In genomic region chr5:98793223-98793622, GRCh38 we compare ENCODE assay signal across 26 cellular contexts. TPM values are rescaled to one million over a fixed set of nuclear protein-coding genes. Genes with fewer than 3 reads are reported as not detected.
DNase-seq lines count a peak whose midpoint lies in the region; ATAC-seq lines count a peak whose summit lies in the region.
"Had no signal": no experiment of that assay in that cellular context is flagged by ENCODE, and none has a peak within 500 bp of the region (broad histone marks: within the 10 kb centered on the region; RNA-seq: fewer than 3 reads in every experiment).

No MANE protein-coding gene starts in this region.

- peaks cover 89% of the 10 kb centered on the region for H3F3A ChIP-seq in GM23248 (ENCODE audit: insufficient read depth)

- no peak overlapping the region for H2AK5ac ChIP-seq in neuronal stem cell (ENCODE audit: low read depth, low read length)

- H2BK5ac ChIP-seq in neuronal stem cell (ENCODE audit: low read length) = peak overlapping the region; percentile 78

- no peak overlapping the region for H2AFZ ChIP-seq in GM23248
- no peak overlapping the region for H2AFZ ChIP-seq in neuronal stem cell (ENCODE audit: low read length)

- H2BK120ac ChIP-seq in neuronal stem cell (ENCODE audit: low read depth, low read length) = no peak overlapping the region

- DNase-seq in GM23248 (peak; percentile 1), RKO (ENCODE audit: low spot score) (peak; percentile 8), neuronal stem cell (ENCODE audit: low spot score) (no peak), aorta (no peak), NCI-H82 (lab: John Stamatoyannopoulos, UW) (no peak), NCI-H2171 (lab: John Stamatoyannopoulos, UW) (no peak)
- no peak for DNase-seq in stimulated activated CD4-positive, alpha-beta T cell treated with anti-CD3 and anti-CD28 coated beads, Interleukin-15, amount 100 ng/mL, for 24 hours
- DNase-seq: AML-193; CD4-positive, alpha-beta T cell; MG63; NCI-H1105 treated with DMSO at 0.1 percent for 48 hours; NCI-H146; NCI-H1930; NCI-H2107; NCI-H446; NCI-H524 treated with DMSO at 0.1 percent for 48 hours; NCI-H774; NK-92 treated with Interleukin-12 subunit alpha and Interleukin-12 subunit beta, amount 100 ng/mL, for 24 hours; PC-3; Right ventricle myocardium superior had no signal

- H3K9ac ChIP-seq in GM23248 (no peak overlapping the region), neuronal stem cell (ENCODE audit: low read depth, low read length, poor library complexity) (peak overlapping the region; percentile 32)
- H3K9ac ChIP-seq: BLaER1 treated with 17β-estradiol and CSF1 and Interleukin-3, amounts not matched to agents 10 nM and 100 nM had no signal

- H3K79me1 ChIP-seq in neuronal stem cell (ENCODE audit: low read depth, low read length) = peaks cover 2% of the 10 kb centered on the region

- H3K4me3 ChIP-seq in GM23248 (no peak overlapping the region), neuronal stem cell (ENCODE audit: low read length in 2 of 2) (peak overlapping the region in 1 of 2 donors; percentile 17), aorta (ENCODE audit: low read length in 2 of 2) (no peak overlapping the region)
- H3K4me3 ChIP-seq: A549; BLaER1 treated with 17β-estradiol and CSF1 and Interleukin-3, amounts not matched to agents 10 nM and 100 nM; GM12878; MG63; SJSA1 had no signal

- H3K27me3 ChIP-seq in GM23248 (replicated peaks; ENCODE audit: insufficient read depth) (no peaks in the 10 kb centered on the region), neuronal stem cell (ENCODE audit: control insufficient read depth in 3 of 3, insufficient read depth in 3 of 3, low read depth in 1 of 3, low read length in 3 of 3) (no peaks in the 10 kb centered on the region), aorta (ENCODE audit: control insufficient read depth in 1 of 2, insufficient read depth in 2 of 2, low read length in 1 of 2) (no peaks in the 10 kb centered on the region)
- H3K27me3 ChIP-seq: BLaER1 treated with 17β-estradiol and CSF1 and Interleukin-3, amounts not matched to agents 10 nM and 100 nM; MG63; SJSA1 had no signal

- no peak overlapping the region for H3K4ac ChIP-seq in neuronal stem cell (ENCODE audit: low read length)

- no peak overlapping the region for H2BK15ac ChIP-seq in neuronal stem cell (ENCODE audit: low read length)

- intact Hi-C loops in aorta (cut with DNase I) = no loop called here

- in situ Hi-C loops in GM23248 (cut with MboI) = loop anchor here (25.0 kb wide), 1 partner anchor 1256 kb away; no protein-coding TSS in a partner anchor

- H3K14ac ChIP-seq in neuronal stem cell (ENCODE audit: low read length) = no peak overlapping the region

- H3K9me3 ChIP-seq in GM23248 (ENCODE audit: low read depth) (no peaks in the 10 kb centered on the region), neuronal stem cell (replicated peaks in 1 of 2; ENCODE audit: control insufficient read depth in 2 of 2, insufficient read depth in 1 of 2, low read depth in 1 of 2, low read length in 2 of 2) (peaks cover 7 to 12% of the 10 kb centered on the region in 2 donors), aorta (ENCODE audit: control insufficient read depth, low read length) (no peaks in the 10 kb centered on the region)
- H3K9me3 ChIP-seq: A549, MG63, SJSA1 had no signal

- H4K8ac ChIP-seq in neuronal stem cell (ENCODE audit: low read depth, low read length) = peak overlapping the region; percentile 68

- no peak overlapping the region for H2BK12ac ChIP-seq in neuronal stem cell (ENCODE audit: low read length)

- H3K4me2 ChIP-seq in GM23248 (ENCODE audit: unreplicated experiment) = no peak overlapping the region
- no peak overlapping the region for H3K4me2 ChIP-seq in neuronal stem cell (ENCODE audit: insufficient read depth, low read length, poor library complexity, severe bottlenecking)
- H3K4me2 ChIP-seq: A549; BLaER1 treated with 17β-estradiol and CSF1 and Interleukin-3, amounts not matched to agents 10 nM and 100 nM had no signal

- peaks cover 62% of the 10 kb centered on the region for H3K4me1 ChIP-seq in GM23248 (ENCODE audit: insufficient read depth)
- peaks cover 3 to 5% of the 10 kb centered on the region in 2 donors for H3K4me1 ChIP-seq in neuronal stem cell (ENCODE audit: control insufficient read depth in 2 of 2, insufficient read depth in 1 of 2, low read depth in 1 of 2, low read length in 2 of 2)
- H3K4me1 ChIP-seq in aorta (ENCODE audit: control insufficient read depth in 1 of 2, insufficient read depth in 2 of 2, low read length in 2 of 2) = no peaks in the 10 kb centered on the region

- H4K20me1 ChIP-seq in GM23248 (ENCODE audit: insufficient read depth) = peaks cover 41% of the 10 kb centered on the region; the same call in 1 of the 2 replicates

- H3K79me2 ChIP-seq in GM23248 (ENCODE audit: insufficient read depth) = peaks cover 78% of the 10 kb centered on the region

- H3K27ac ChIP-seq in GM23248 (no peak overlapping the region), neuronal stem cell (replicated peaks; ENCODE audit: low read length) (no peak overlapping the region), aorta (ENCODE audit: low read depth in 1 of 2, low read length in 2 of 2) (no peak overlapping the region)
- H3K27ac ChIP-seq: A549; BLaER1 treated with 17β-estradiol and CSF1 and Interleukin-3, amounts not matched to agents 10 nM and 100 nM; SJSA1 had no signal

- H3K9me2 ChIP-seq in GM23248 (ENCODE audit: insufficient read depth) = no peaks in the 10 kb centered on the region

- ATAC-seq in aorta (ENCODE audit: low FRiP score) = peak; percentile 25
- ATAC-seq: A549, GM12878, HCT116, HepG2, PC-3 had no signal

- H3K23ac ChIP-seq in neuronal stem cell (ENCODE audit: low read depth, low read length, poor library complexity) = peak overlapping the region; percentile 3

- H4K91ac ChIP-seq in neuronal stem cell (ENCODE audit: low read depth, low read length, poor library complexity) = no peak overlapping the region

- 88 to 90% methylated on average over 13 to 14 of the region's 14 CpGs for WGBS in GM23248 (ENCODE audit: low coverage in 1 of 2, low lambda C conversion rate in 2 of 2, missing lambda C conversion rate in 2 of 2), 2 experiments
- WGBS in neuronal stem cell (ENCODE audit: extremely low coverage in 2 of 2, insufficient read length in 2 of 2, insufficient replicate concordance in 1 of 2), 2 donors = no CpG with 5 or more reads among the region's 14 CpGs
- 96 to 98% methylated on average over 14 of the region's 14 CpGs for WGBS in aorta, 2 donors

- peak overlapping the region; percentile 67 for H3K18ac ChIP-seq in neuronal stem cell (ENCODE audit: low read length)

- H3K36me3 ChIP-seq in GM23248 (ENCODE audit: low read depth) (peaks cover 61% of the 10 kb centered on the region), neuronal stem cell (replicated peaks in 1 of 2; ENCODE audit: control insufficient read depth in 2 of 2, insufficient read depth in 2 of 2, low read length in 2 of 2) (peaks cover 10 to 74% of the 10 kb centered on the region in 2 donors), aorta (ENCODE audit: control insufficient read depth in 1 of 2, insufficient read depth in 2 of 2, low read length in 1 of 2) (peaks cover 0 to 3% of the 10 kb centered on the region in 2 donors)

RNA-seq across cellular contexts. Expression of gene RGMB, which starts 19.8 kb away (rescaled TPM):
- 195 and 201 TPM in 2 replicates for total RNA-seq in GM23248 (2014; rRNA removed; shearing (Covaris generic))
- polyA plus RNA-seq in GM23248 (2016; fragmentation: Nextera tagmentation; extraction: Ambion mirVana) = 145 and 150 TPM in 2 replicates
- 23.7 TPM for polyA plus RNA-seq in neuronal stem cell (2013, experiment 1 of 2)
- polyA plus RNA-seq in neuronal stem cell (2013, experiment 2 of 2) = 23.3 TPM
- total RNA-seq in aorta = 10 to 100 TPM; 11.9 to 13.9 TPM
- polyA plus RNA-seq in aorta = 1 to 10 TPM; 1.5 to 4.5 TPM

Comparison
In these comparisons a context has a peak if more than half of its experiments do, and no peak if none do; other contexts are left out.
1. DNase-seq: peak in GM23248 (single experiment) and RKO (single experiment); none in neuronal stem cell (single experiment), aorta (0 of 2), NCI-H82 (single experiment), NCI-H2171 (single experiment) and stimulated activated CD4-positive, alpha-beta T cell treated with anti-CD3 and anti-CD28 coated beads, Interleukin-15, amount 100 ng/mL, for 24 hours (single experiment).
2. RNA of gene RGMB, which starts 19.8 kb away (total RNA-seq): 195 to 201 TPM in GM23248; 11.9 to 13.9 TPM in aorta; every median in the first group is over 10 times any median in the second.